1 cellular context compared by ENCODE assay signal in genomic region chr10:64573625-64574325, GRCh38.
A peak's percentile ranks its signal among the peaks of the same experiment; 100 is the strongest.
TF ChIP-seq lines count a peak whose summit lies in the region.

No MANE protein-coding gene starts in this region.

TF ChIP-seq in HepG2, 621 proteins besides CTCF, POLR2A, EP300 and RAD21 (continued from another document):
- no peak for TF ChIP-seq GMEB2 (CRISPR knock-in tag; IDR thresholded peaks at IDR 0.05; ENCODE audit: low read depth)
- TF ChIP-seq FIP1L1 (IDR thresholded peaks at IDR 0.05; ENCODE audit: borderline replicate concordance, insufficient read depth, low read depth, low read length), result no peak
- no peak for TF ChIP-seq MED8 (CRISPR knock-in tag; IDR thresholded peaks at IDR 0.05; ENCODE audit: insufficient replicate concordance)
- TF ChIP-seq MBD4 (IDR thresholded peaks at IDR 0.05; ENCODE audit: borderline replicate concordance, low read length), result no peak
- TF ChIP-seq ZNF414 (CRISPR knock-in tag; IDR thresholded peaks at IDR 0.05), result no peak
- TF ChIP-seq ZBTB46 (CRISPR knock-in tag; IDR thresholded peaks at IDR 0.05; ENCODE audit: borderline replicate concordance), result no peak
- TF ChIP-seq ZNF512 (CRISPR knock-in tag; IDR thresholded peaks at IDR 0.05), result no peak
- TF ChIP-seq GATAD2A (CRISPR knock-in tag; IDR thresholded peaks at IDR 0.05), result peak; percentile 58
- no peak for TF ChIP-seq KLF6 (CRISPR knock-in tag; IDR thresholded peaks at IDR 0.05)
- TF ChIP-seq SMYD3 (CRISPR knock-in tag; IDR thresholded peaks at IDR 0.05), result no peak
- no peak for TF ChIP-seq NR3C1 (CRISPR knock-in tag; IDR thresholded peaks at IDR 0.05)
- no peak for TF ChIP-seq ARNTL (CRISPR knock-in tag; IDR thresholded peaks at IDR 0.05)
- TF ChIP-seq MLX (CRISPR knock-in tag; IDR thresholded peaks at IDR 0.05), result no peak
- peak; percentile 35 for TF ChIP-seq FOXA3 (CRISPR knock-in tag; IDR thresholded peaks at IDR 0.05)
- no peak for TF ChIP-seq CBX5 (CRISPR knock-in tag; IDR thresholded peaks at IDR 0.05; ENCODE audit: borderline replicate concordance)
- TF ChIP-seq TARDBP (CRISPR knock-in tag; IDR thresholded peaks at IDR 0.05), result 0 out of 2 replicates have a peak, but pooled peaks have one; percentile 20
- TF ChIP-seq ZNF720 (CRISPR knock-in tag; IDR thresholded peaks at IDR 0.05), result no peak
- TF ChIP-seq HOMEZ (CRISPR knock-in tag; IDR thresholded peaks at IDR 0.05; ENCODE audit: low read depth), result 0 out of 2 replicates have a peak, but pooled peaks have one; percentile 29
- 0 out of 2 replicates have a peak, but pooled peaks have one; percentile 13 for TF ChIP-seq KDM6A (CRISPR knock-in tag; IDR thresholded peaks at IDR 0.05; ENCODE audit: low read depth)
- TF ChIP-seq ZNF317 (CRISPR knock-in tag; IDR thresholded peaks at IDR 0.05), result 0 out of 2 replicates have a peak, but pooled peaks have one; percentile 8
- no peak for TF ChIP-seq SMAD1 (CRISPR knock-in tag; IDR thresholded peaks at IDR 0.05; ENCODE audit: borderline replicate concordance, low read depth)
- no peak for TF ChIP-seq SSRP1 (CRISPR knock-in tag; IDR thresholded peaks at IDR 0.05)
- peak; percentile 47; the same call in 1 of the 2 replicates for TF ChIP-seq GATA4 (IDR thresholded peaks at IDR 0.05; ENCODE audit: borderline replicate concordance, low read depth)
- TF ChIP-seq MAFK (conservative IDR thresholded peaks at IDR 0.05 in 1 of 2, IDR thresholded peaks at IDR 0.05 in 1 of 2; ENCODE audit: low read length in 2 of 2), result no peak
- no peak for TF ChIP-seq DBP (CRISPR knock-in tag; IDR thresholded peaks at IDR 0.05; ENCODE audit: not compliant biosample characterization)
- TF ChIP-seq HMG20A (CRISPR knock-in tag; IDR thresholded peaks at IDR 0.05; ENCODE audit: borderline replicate concordance), result peak; percentile 54; the same call in 1 of the 2 replicates
